11 cellular contexts compared by ENCODE assay signal in the genomic region with DNA sequence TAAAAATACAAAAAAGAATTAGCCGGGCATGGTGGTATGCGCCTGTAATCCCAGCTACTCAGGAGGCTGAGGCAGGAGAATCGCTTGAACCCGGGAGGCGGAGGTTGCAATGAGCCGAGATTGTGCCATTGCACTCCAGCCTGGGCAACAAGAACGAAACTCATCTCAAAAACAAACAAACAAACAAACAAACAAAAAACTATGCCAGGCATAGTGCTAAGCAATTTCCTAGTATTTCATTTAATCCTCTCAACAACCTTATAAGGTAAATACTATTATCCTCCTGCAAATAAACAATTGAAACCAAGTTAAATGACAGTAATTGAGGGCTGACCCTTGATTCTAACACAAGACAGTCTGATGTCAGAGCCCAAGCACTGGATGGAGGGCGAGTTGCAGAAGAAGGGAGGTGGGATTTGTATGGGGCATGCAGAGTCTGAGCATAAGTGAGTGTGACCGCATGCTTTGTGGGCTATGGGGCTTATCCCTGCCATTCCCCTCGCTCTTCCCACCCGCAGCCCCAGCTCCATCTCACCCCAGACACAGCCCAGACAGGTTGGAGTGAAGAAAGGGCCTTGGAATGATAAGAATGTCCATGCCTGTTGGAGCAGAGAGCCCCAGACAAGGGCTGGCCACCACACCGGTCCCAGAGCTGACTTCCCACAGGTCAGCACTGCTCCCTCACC.
DNase-seq lines count a peak whose midpoint lies in the region.
"Had no signal": no experiment of that assay in that cellular context is flagged by ENCODE, and none has a peak within 500 bp of the region (broad histone marks: within the 10 kb centered on the region; RNA-seq: fewer than 3 reads in every experiment).

No MANE protein-coding gene starts in this region.

- H3K4me1 ChIP-seq in NT2/D1 (ENCODE audit: insufficient read depth, insufficient read length): peaks cover 4% of the 10 kb centered on the region

- H3K9ac ChIP-seq in NT2/D1 (ENCODE audit: insufficient read length, low read depth): no peak overlapping the region

- no peak overlapping the region for H3K4me3 ChIP-seq in NT2/D1 (ENCODE audit: insufficient read length, low read depth)

- no peaks in the 10 kb centered on the region for H3K9me3 ChIP-seq in NT2/D1 (ENCODE audit: insufficient read depth, low read length)

- peak overlapping the region; percentile 91 for H3K27ac ChIP-seq in epithelial cell of prostate

- no peaks in the 10 kb centered on the region for H3K27me3 ChIP-seq in NT2/D1 (ENCODE audit: insufficient read depth, insufficient read length)

- H3K36me3 ChIP-seq in NT2/D1 (ENCODE audit: insufficient read depth, insufficient read length, low read length): no peaks in the 10 kb centered on the region

- peak; percentile 78 for DNase-seq in EH (ENCODE audit: low read depth)
- DNase-seq in NT2/D1 (ENCODE audit: low read depth, low spot score): peak; percentile 65
- peak; percentile 73 for DNase-seq in epithelial cell of prostate (ENCODE audit: low read depth, low spot score)
- DNase-seq in non-pigmented ciliary epithelial cell (ENCODE audit: low read depth): peak; percentile 83
- DNase-seq in activated CD8-positive, alpha-beta memory T cell treated with anti-CD3 and anti-CD28 coated beads, Interleukin-2, amount 50 U/mL, for 4 hours: no peak
- no peak for DNase-seq in NCI-H2081 treated with DMSO at 0.1 percent for 48 hours (lab: John Stamatoyannopoulos, UW)
- DNase-seq in NCI-H774 (lab: John Stamatoyannopoulos, UW): no peak
- no peak for DNase-seq in stimulated activated CD4-positive, alpha-beta T cell treated with anti-CD3 and anti-CD28 coated beads, Interleukin-1b, Interleukin-23, amount 100 ng/mL, for 48 hours
- DNase-seq: CD8-positive, alpha-beta T cell; NCI-H1092; retina had no signal

Comparison
In these comparisons a context has a peak if more than half of its experiments do, and no peak if none do; other contexts are left out.
1. DNase-seq: peak in EH (single experiment), NT2/D1 (single experiment), epithelial cell of prostate (single experiment) and non-pigmented ciliary epithelial cell (single experiment); none in activated CD8-positive, alpha-beta memory T cell treated with anti-CD3 and anti-CD28 coated beads, Interleukin-2, amount 50 U/mL, for 4 hours (single experiment), NCI-H2081 treated with DMSO at 0.1 percent for 48 hours (single experiment), NCI-H774 (single experiment) and stimulated activated CD4-positive, alpha-beta T cell treated with anti-CD3 and anti-CD28 coated beads, Interleukin-1b, Interleukin-23, amount 100 ng/mL, for 48 hours (single experiment).